ENCODE assay signal across 1 cellular context in the genomic region with DNA sequence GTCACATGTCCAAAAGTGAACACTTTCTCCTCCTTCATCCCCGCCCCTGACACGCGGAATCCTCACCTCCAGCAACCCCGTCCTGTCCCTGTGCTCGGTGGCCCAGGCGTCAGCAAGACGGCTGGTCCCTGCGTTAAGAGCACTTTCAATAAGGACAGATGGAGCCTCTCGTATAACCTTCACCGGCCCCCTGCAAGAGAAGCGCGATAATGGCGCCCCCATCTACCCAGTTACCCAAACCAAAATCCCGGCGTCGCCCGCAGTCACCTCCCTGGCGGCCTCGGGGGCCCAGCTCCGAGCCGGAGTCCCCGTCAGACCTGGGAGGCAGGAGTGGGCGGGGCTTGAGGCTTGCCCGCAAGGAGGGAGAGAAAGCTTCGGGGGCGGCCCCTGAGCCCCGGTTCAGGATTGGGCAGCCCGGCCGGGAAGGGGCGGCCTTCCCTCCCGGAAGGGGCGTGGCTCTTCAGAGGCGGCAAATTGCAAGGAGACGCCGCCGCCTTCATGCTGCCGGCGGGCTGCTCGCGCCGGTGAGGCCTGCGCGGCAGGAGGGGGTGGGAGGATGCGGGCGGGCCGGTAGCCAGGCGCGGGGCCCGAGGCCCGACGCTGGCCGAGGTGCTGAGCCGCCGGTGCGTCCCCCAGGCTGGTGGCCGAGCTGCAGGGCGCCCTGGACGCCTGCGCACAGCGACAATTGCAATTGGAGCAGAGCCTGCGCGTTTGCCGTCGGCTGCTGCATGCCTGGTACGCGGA.
A peak's percentile ranks its signal among the peaks of the same experiment; 100 is the strongest.
TF ChIP-seq lines count a peak whose summit lies in the region.

A gene with protein sequence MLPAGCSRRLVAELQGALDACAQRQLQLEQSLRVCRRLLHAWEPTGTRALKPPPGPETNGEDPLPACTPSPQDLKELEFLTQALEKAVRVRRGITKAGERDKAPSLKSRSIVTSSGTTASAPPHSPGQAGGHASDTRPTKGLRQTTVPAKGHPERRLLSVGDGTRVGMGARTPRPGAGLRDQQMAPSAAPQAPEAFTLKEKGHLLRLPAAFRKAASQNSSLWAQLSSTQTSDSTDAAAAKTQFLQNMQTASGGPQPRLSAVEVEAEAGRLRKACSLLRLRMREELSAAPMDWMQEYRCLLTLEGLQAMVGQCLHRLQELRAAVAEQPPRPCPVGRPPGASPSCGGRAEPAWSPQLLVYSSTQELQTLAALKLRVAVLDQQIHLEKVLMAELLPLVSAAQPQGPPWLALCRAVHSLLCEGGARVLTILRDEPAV (plus strand): TSS at position 463 of the 744 bp plus-strand sequence. CDS start 36 bp downstream, at position 499.

TF ChIP-seq in K562, 482 proteins besides CTCF, POLR2A, EP300 and RAD21 (continued from another document and continues in another):
- TF ChIP-seq, protein P1, sequence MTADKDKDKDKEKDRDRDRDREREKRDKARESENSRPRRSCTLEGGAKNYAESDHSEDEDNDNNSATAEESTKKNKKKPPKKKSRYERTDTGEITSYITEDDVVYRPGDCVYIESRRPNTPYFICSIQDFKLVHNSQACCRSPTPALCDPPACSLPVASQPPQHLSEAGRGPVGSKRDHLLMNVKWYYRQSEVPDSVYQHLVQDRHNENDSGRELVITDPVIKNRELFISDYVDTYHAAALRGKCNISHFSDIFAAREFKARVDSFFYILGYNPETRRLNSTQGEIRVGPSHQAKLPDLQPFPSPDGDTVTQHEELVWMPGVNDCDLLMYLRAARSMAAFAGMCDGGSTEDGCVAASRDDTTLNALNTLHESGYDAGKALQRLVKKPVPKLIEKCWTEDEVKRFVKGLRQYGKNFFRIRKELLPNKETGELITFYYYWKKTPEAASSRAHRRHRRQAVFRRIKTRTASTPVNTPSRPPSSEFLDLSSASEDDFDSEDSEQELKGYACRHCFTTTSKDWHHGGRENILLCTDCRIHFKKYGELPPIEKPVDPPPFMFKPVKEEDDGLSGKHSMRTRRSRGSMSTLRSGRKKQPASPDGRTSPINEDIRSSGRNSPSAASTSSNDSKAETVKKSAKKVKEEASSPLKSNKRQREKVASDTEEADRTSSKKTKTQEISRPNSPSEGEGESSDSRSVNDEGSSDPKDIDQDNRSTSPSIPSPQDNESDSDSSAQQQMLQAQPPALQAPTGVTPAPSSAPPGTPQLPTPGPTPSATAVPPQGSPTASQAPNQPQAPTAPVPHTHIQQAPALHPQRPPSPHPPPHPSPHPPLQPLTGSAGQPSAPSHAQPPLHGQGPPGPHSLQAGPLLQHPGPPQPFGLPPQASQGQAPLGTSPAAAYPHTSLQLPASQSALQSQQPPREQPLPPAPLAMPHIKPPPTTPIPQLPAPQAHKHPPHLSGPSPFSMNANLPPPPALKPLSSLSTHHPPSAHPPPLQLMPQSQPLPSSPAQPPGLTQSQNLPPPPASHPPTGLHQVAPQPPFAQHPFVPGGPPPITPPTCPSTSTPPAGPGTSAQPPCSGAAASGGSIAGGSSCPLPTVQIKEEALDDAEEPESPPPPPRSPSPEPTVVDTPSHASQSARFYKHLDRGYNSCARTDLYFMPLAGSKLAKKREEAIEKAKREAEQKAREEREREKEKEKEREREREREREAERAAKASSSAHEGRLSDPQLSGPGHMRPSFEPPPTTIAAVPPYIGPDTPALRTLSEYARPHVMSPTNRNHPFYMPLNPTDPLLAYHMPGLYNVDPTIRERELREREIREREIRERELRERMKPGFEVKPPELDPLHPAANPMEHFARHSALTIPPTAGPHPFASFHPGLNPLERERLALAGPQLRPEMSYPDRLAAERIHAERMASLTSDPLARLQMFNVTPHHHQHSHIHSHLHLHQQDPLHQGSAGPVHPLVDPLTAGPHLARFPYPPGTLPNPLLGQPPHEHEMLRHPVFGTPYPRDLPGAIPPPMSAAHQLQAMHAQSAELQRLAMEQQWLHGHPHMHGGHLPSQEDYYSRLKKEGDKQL (CRISPR knock-in tag; IDR thresholded peaks at IDR 0.05; ENCODE audit: borderline replicate concordance), result no peak
- TF ChIP-seq, protein P2, sequence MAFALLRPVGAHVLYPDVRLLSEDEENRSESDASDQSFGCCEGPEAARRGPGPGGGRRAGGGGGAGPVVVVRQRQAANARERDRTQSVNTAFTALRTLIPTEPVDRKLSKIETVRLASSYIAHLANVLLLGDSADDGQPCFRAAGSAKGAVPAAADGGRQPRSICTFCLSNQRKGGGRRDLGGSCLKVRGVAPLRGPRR (CRISPR knock-in tag; IDR thresholded peaks at IDR 0.05), result no peak
- no peak for TF ChIP-seq NR2C1 (IDR thresholded peaks at IDR 0.05)
- TF ChIP-seq NR2C1 (tag; IDR thresholded peaks at IDR 0.05), result no peak
- no peak for TF ChIP-seq RBM17 (IDR thresholded peaks at IDR 0.05; ENCODE audit: borderline replicate concordance, low read depth, low read length)
- TF ChIP-seq, protein P3, sequence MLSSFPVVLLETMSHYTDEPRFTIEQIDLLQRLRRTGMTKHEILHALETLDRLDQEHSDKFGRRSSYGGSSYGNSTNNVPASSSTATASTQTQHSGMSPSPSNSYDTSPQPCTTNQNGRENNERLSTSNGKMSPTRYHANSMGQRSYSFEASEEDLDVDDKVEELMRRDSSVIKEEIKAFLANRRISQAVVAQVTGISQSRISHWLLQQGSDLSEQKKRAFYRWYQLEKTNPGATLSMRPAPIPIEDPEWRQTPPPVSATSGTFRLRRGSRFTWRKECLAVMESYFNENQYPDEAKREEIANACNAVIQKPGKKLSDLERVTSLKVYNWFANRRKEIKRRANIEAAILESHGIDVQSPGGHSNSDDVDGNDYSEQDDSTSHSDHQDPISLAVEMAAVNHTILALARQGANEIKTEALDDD (IDR thresholded peaks at IDR 0.05), result no peak
- TF ChIP-seq KDM1A (IDR thresholded peaks at IDR 0.05), result no peak
- TF ChIP-seq, protein P4, sequence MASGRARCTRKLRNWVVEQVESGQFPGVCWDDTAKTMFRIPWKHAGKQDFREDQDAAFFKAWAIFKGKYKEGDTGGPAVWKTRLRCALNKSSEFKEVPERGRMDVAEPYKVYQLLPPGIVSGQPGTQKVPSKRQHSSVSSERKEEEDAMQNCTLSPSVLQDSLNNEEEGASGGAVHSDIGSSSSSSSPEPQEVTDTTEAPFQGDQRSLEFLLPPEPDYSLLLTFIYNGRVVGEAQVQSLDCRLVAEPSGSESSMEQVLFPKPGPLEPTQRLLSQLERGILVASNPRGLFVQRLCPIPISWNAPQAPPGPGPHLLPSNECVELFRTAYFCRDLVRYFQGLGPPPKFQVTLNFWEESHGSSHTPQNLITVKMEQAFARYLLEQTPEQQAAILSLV (tag; IDR thresholded peaks at IDR 0.05), result no peak
- no peak for TF ChIP-seq XRCC3 (IDR thresholded peaks at IDR 0.05)
- TF ChIP-seq FOSL1 (tag; conservative IDR thresholded peaks at IDR 0.05), result no peak
- no peak for TF ChIP-seq PHB (CRISPR knock-in tag; IDR thresholded peaks at IDR 0.05)
- TF ChIP-seq, protein P5, sequence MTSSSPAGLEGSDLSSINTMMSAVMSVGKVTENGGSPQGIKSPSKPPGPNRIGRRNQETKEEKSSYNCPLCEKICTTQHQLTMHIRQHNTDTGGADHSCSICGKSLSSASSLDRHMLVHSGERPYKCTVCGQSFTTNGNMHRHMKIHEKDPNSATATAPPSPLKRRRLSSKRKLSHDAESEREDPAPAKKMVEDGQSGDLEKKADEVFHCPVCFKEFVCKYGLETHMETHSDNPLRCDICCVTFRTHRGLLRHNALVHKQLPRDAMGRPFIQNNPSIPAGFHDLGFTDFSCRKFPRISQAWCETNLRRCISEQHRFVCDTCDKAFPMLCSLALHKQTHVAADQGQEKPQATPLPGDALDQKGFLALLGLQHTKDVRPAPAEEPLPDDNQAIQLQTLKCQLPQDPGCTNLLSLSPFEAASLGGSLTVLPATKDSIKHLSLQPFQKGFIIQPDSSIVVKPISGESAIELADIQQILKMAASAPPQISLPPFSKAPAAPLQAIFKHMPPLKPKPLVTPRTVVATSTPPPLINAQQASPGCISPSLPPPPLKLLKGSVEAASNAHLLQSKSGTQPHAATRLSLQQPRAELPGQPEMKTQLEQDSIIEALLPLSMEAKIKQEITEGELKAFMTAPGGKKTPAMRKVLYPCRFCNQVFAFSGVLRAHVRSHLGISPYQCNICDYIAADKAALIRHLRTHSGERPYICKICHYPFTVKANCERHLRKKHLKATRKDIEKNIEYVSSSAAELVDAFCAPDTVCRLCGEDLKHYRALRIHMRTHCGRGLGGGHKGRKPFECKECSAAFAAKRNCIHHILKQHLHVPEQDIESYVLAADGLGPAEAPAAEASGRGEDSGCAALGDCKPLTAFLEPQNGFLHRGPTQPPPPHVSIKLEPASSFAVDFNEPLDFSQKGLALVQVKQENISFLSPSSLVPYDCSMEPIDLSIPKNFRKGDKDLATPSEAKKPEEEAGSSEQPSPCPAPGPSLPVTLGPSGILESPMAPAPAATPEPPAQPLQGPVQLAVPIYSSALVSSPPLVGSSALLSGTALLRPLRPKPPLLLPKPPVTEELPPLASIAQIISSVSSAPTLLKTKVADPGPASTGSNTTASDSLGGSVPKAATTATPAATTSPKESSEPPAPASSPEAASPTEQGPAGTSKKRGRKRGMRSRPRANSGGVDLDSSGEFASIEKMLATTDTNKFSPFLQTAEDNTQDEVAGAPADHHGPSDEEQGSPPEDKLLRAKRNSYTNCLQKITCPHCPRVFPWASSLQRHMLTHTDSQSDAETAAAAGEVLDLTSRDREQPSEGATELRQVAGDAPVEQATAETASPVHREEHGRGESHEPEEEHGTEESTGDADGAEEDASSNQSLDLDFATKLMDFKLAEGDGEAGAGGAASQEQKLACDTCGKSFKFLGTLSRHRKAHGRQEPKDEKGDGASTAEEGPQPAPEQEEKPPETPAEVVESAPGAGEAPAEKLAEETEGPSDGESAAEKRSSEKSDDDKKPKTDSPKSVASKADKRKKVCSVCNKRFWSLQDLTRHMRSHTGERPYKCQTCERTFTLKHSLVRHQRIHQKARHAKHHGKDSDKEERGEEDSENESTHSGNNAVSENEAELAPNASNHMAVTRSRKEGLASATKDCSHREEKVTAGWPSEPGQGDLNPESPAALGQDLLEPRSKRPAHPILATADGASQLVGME (CRISPR knock-in tag; IDR thresholded peaks at IDR 0.05), result no peak
- TF ChIP-seq, protein P6, sequence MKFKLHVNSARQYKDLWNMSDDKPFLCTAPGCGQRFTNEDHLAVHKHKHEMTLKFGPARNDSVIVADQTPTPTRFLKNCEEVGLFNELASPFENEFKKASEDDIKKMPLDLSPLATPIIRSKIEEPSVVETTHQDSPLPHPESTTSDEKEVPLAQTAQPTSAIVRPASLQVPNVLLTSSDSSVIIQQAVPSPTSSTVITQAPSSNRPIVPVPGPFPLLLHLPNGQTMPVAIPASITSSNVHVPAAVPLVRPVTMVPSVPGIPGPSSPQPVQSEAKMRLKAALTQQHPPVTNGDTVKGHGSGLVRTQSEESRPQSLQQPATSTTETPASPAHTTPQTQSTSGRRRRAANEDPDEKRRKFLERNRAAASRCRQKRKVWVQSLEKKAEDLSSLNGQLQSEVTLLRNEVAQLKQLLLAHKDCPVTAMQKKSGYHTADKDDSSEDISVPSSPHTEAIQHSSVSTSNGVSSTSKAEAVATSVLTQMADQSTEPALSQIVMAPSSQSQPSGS (CRISPR knock-in tag; IDR thresholded peaks at IDR 0.05), result no peak; the same call in 1 of the 2 replicates
- TF ChIP-seq, protein P7, sequence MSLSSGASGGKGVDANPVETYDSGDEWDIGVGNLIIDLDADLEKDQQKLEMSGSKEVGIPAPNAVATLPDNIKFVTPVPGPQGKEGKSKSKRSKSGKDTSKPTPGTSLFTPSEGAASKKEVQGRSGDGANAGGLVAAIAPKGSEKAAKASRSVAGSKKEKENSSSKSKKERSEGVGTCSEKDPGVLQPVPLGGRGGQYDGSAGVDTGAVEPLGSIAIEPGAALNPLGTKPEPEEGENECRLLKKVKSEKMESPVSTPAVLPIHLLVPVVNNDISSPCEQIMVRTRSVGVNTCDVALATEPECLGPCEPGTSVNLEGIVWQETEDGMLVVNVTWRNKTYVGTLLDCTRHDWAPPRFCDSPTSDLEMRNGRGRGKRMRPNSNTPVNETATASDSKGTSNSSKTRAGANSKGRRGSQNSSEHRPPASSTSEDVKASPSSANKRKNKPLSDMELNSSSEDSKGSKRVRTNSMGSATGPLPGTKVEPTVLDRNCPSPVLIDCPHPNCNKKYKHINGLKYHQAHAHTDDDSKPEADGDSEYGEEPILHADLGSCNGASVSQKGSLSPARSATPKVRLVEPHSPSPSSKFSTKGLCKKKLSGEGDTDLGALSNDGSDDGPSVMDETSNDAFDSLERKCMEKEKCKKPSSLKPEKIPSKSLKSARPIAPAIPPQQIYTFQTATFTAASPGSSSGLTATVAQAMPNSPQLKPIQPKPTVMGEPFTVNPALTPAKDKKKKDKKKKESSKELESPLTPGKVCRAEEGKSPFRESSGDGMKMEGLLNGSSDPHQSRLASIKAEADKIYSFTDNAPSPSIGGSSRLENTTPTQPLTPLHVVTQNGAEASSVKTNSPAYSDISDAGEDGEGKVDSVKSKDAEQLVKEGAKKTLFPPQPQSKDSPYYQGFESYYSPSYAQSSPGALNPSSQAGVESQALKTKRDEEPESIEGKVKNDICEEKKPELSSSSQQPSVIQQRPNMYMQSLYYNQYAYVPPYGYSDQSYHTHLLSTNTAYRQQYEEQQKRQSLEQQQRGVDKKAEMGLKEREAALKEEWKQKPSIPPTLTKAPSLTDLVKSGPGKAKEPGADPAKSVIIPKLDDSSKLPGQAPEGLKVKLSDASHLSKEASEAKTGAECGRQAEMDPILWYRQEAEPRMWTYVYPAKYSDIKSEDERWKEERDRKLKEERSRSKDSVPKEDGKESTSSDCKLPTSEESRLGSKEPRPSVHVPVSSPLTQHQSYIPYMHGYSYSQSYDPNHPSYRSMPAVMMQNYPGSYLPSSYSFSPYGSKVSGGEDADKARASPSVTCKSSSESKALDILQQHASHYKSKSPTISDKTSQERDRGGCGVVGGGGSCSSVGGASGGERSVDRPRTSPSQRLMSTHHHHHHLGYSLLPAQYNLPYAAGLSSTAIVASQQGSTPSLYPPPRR (CRISPR knock-in tag; IDR thresholded peaks at IDR 0.05; ENCODE audit: borderline replicate concordance), result no peak
- TF ChIP-seq ZNF79 (CRISPR knock-in tag; IDR thresholded peaks at IDR 0.05; ENCODE audit: low read depth), result no peak
- peak in 1 of 2 experiments; percentile 86; a peak in 2 of 4 replicates for TF ChIP-seq SIN3A (IDR thresholded peaks at IDR 0.05; ENCODE audit: borderline replicate concordance in 2 of 2, control insufficient read depth in 1 of 2, low read depth in 2 of 2, low read length in 2 of 2)
- TF ChIP-seq NR3C1 (CRISPR knock-in tag; IDR thresholded peaks at IDR 0.05), result 0 out of 2 replicates have a peak, but pooled peaks have one; percentile 57
- TF ChIP-seq, protein P8, sequence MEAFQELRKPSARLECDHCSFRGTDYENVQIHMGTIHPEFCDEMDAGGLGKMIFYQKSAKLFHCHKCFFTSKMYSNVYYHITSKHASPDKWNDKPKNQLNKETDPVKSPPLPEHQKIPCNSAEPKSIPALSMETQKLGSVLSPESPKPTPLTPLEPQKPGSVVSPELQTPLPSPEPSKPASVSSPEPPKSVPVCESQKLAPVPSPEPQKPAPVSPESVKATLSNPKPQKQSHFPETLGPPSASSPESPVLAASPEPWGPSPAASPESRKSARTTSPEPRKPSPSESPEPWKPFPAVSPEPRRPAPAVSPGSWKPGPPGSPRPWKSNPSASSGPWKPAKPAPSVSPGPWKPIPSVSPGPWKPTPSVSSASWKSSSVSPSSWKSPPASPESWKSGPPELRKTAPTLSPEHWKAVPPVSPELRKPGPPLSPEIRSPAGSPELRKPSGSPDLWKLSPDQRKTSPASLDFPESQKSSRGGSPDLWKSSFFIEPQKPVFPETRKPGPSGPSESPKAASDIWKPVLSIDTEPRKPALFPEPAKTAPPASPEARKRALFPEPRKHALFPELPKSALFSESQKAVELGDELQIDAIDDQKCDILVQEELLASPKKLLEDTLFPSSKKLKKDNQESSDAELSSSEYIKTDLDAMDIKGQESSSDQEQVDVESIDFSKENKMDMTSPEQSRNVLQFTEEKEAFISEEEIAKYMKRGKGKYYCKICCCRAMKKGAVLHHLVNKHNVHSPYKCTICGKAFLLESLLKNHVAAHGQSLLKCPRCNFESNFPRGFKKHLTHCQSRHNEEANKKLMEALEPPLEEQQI (IDR thresholded peaks at IDR 0.05), result no peak
- no peak for TF ChIP-seq NCOA1 (IDR thresholded peaks at IDR 0.05; ENCODE audit: low read depth)
- peak; percentile 59; the same call in 1 of the 2 replicates for TF ChIP-seq HDAC2 (IDR thresholded peaks at IDR 0.05)
